In genomic region chr13:46152627-46153328, GRCh38 we compare ENCODE assay signal across 30 cellular contexts. TPM values are rescaled to one million over a fixed set of nuclear protein-coding genes. Genes with fewer than 3 reads are reported as not detected.
DNase-seq lines count a peak whose midpoint lies in the region; ATAC-seq and TF ChIP-seq lines count a peak whose summit lies in the region.
"Had no signal": no experiment of that assay in that cellular context is flagged by ENCODE, and none has a peak within 500 bp of the region (broad histone marks: within the 10 kb centered on the region; RNA-seq: fewer than 3 reads in every experiment).

No MANE protein-coding gene starts in this region.

- H2AFZ ChIP-seq in OCI-LY3 (ENCODE audit: low read depth, low read length) = no peak overlapping the region

- H3K27me3 ChIP-seq in OCI-LY3 (ENCODE audit: low read depth, low read length) = no peaks in the 10 kb centered on the region
- H3K27me3 ChIP-seq: BLaER1, gastroesophageal sphincter, right atrium auricular region, SJCRH30 had no signal

- H3K79me2 ChIP-seq in OCI-LY3 (ENCODE audit: low read length) = peaks cover 99% of the 10 kb centered on the region

- no peaks in the 10 kb centered on the region for H3K4me1 ChIP-seq in OCI-LY3 (ENCODE audit: low read length)
- H3K4me1 ChIP-seq: BLaER1, esophagus squamous epithelium, gastroesophageal sphincter, right atrium auricular region, SJCRH30 had no signal

- POLR2A ChIA-PET in activated naive CD8-positive, alpha-beta T cell treated with anti-CD3 and anti-CD28 coated beads, Interleukin-2, amount 10 ng/mL, durations not matched to agents 7 days and 5 days (lab: Charles Lee) = no interaction called here

- CTCF ChIA-PET in activated CD8-positive, alpha-beta memory T cell treated with anti-CD3 and anti-CD28 coated beads, Interleukin-2, amount 10 ng/mL, durations not matched to agents 7 days and 5 days (lab: Charles Lee) = interaction anchor here (1.6 kb wide), 1 partner anchor 11 kb away, joined by 5 read pairs; no protein-coding TSS in a partner anchor

- no peaks in the 10 kb centered on the region for H3K27me3 Mint-ChIP-seq in activated CD8-positive, alpha-beta memory T cell treated with anti-CD3 and anti-CD28 coated beads, Interleukin-2, amount 10 ng/mL, durations not matched to agents 7 days and 5 days
- no peaks in the 10 kb centered on the region for H3K27me3 Mint-ChIP-seq in activated naive CD8-positive, alpha-beta T cell treated with anti-CD3 and anti-CD28 coated beads, Interleukin-2, amount 10 ng/mL, durations not matched to agents 7 days and 5 days

- TF ChIP-seq CTCF in OCI-LY3 (IDR thresholded peaks at IDR 0.05; ENCODE audit: low read depth, low read length) = no peak

- peaks cover 91% of the 10 kb centered on the region for H3K36me3 ChIP-seq in OCI-LY3 (replicated peaks; ENCODE audit: low read depth, low read length)
- H3K36me3 ChIP-seq: esophagus squamous epithelium, gastroesophageal sphincter, right atrium auricular region, SJCRH30, WERI-Rb-1 had no signal

- no peak overlapping the region for H3K4me3 Mint-ChIP-seq in activated CD8-positive, alpha-beta memory T cell treated with anti-CD3 and anti-CD28 coated beads, Interleukin-2, amount 10 ng/mL, durations not matched to agents 7 days and 5 days
- H3K4me3 Mint-ChIP-seq in activated naive CD8-positive, alpha-beta T cell treated with anti-CD3 and anti-CD28 coated beads, Interleukin-2, amount 10 ng/mL, durations not matched to agents 7 days and 5 days = no peak overlapping the region
- peak overlapping the region; percentile 12 for H3K4me3 Mint-ChIP-seq in stimulated activated effector memory CD8-positive, alpha-beta T cell treated with anti-CD3 and anti-CD28 coated beads, Interleukin-12 subunit alpha, Interleukin-12 subunit beta, amount 100 ng/mL, for 72 hours

- H3K9me3 ChIP-seq in OCI-LY3 (ENCODE audit: insufficient read depth, low read length) = no peaks in the 10 kb centered on the region
- H3K9me3 ChIP-seq: A549, BLaER1, esophagus squamous epithelium, gastroesophageal sphincter, right atrium auricular region, SJCRH30 had no signal

- peaks cover 38% of the 10 kb centered on the region for H3K4me1 Mint-ChIP-seq in activated CD8-positive, alpha-beta memory T cell treated with anti-CD3 and anti-CD28 coated beads, Interleukin-2, amount 10 ng/mL, durations not matched to agents 7 days and 5 days
- H3K4me1 Mint-ChIP-seq in activated naive CD8-positive, alpha-beta T cell treated with anti-CD3 and anti-CD28 coated beads, Interleukin-2, amount 10 ng/mL, durations not matched to agents 7 days and 5 days = peaks cover 35% of the 10 kb centered on the region
- H3K4me1 Mint-ChIP-seq in stimulated activated effector memory CD8-positive, alpha-beta T cell treated with anti-CD3 and anti-CD28 coated beads, Interleukin-12 subunit alpha, Interleukin-12 subunit beta, amount 100 ng/mL, for 72 hours = peaks cover 59% of the 10 kb centered on the region

- H3K4me2 ChIP-seq in OCI-LY3 (ENCODE audit: low read length) = no peak overlapping the region
- H3K4me2 ChIP-seq: A549, BLaER1 had no signal

- DNase-seq in activated CD8-positive, alpha-beta memory T cell treated with anti-CD3 and anti-CD28 coated beads, Interleukin-2, amount 10 ng/mL, durations not matched to agents 7 days and 5 days = no peak
- DNase-seq in activated CD8-positive, alpha-beta memory T cell treated with anti-CD3 and anti-CD28 coated beads for 24 hours = no peak
- no peak for DNase-seq in activated naive CD8-positive, alpha-beta T cell treated with anti-CD3 and anti-CD28 coated beads, Interleukin-2, amount 10 ng/mL, durations not matched to agents 7 days and 5 days
- DNase-seq in stimulated activated effector memory CD8-positive, alpha-beta T cell treated with anti-CD3 and anti-CD28 coated beads, Interleukin-12 subunit alpha, Interleukin-12 subunit beta, amount 100 ng/mL, for 72 hours (ENCODE audit: low spot score in 2 of 2) = no peak
- no peak for DNase-seq in NCI-H2029 (lab: John Stamatoyannopoulos, UW)
- DNase-seq: activated gamma-delta T cell; effector CD4-positive, alpha-beta T cell; esophagus squamous epithelium; kidney; mammary epithelial cell; MV-4-11; NCI-H1930; NCI-H345; SJCRH30; T-helper 2 cell; WERI-Rb-1 had no signal

- no peak overlapping the region for H3K4me3 ChIP-seq in OCI-LY3 (ENCODE audit: low read length)
- H3K4me3 ChIP-seq: A549, BLaER1, esophagus squamous epithelium, gastroesophageal sphincter, K562, right atrium auricular region, SJCRH30 had no signal

- no peak overlapping the region for H3K9ac ChIP-seq in OCI-LY3 (ENCODE audit: low read length)
- H3K9ac ChIP-seq: BLaER1 had no signal

- peak overlapping the region; percentile 10; the same call in 1 of the 2 replicates for H3K27ac ChIP-seq in OCI-LY3 (ENCODE audit: low read length)
- H3K27ac ChIP-seq: A549, BLaER1, esophagus squamous epithelium, gastroesophageal sphincter, right atrium auricular region, SJCRH30, WERI-Rb-1 had no signal

- no peaks in the 10 kb centered on the region for H3K9me3 Mint-ChIP-seq in activated CD8-positive, alpha-beta memory T cell treated with anti-CD3 and anti-CD28 coated beads, Interleukin-2, amount 10 ng/mL, durations not matched to agents 7 days and 5 days (ENCODE audit: low read depth)
- H3K9me3 Mint-ChIP-seq in activated naive CD8-positive, alpha-beta T cell treated with anti-CD3 and anti-CD28 coated beads, Interleukin-2, amount 10 ng/mL, durations not matched to agents 7 days and 5 days = no peaks in the 10 kb centered on the region
- no peaks in the 10 kb centered on the region for H3K9me3 Mint-ChIP-seq in stimulated activated effector memory CD8-positive, alpha-beta T cell treated with anti-CD3 and anti-CD28 coated beads, Interleukin-12 subunit alpha, Interleukin-12 subunit beta, amount 100 ng/mL, for 72 hours

- H3K27ac Mint-ChIP-seq in activated CD8-positive, alpha-beta memory T cell treated with anti-CD3 and anti-CD28 coated beads, Interleukin-2, amount 10 ng/mL, durations not matched to agents 7 days and 5 days = peak overlapping the region; percentile 38
- H3K27ac Mint-ChIP-seq in activated naive CD8-positive, alpha-beta T cell treated with anti-CD3 and anti-CD28 coated beads, Interleukin-2, amount 10 ng/mL, durations not matched to agents 7 days and 5 days = peak overlapping the region; percentile 56
- peak overlapping the region; percentile 95 for H3K27ac Mint-ChIP-seq in stimulated activated effector memory CD8-positive, alpha-beta T cell treated with anti-CD3 and anti-CD28 coated beads, Interleukin-12 subunit alpha, Interleukin-12 subunit beta, amount 100 ng/mL, for 72 hours

- H3K36me3 Mint-ChIP-seq in activated CD8-positive, alpha-beta memory T cell treated with anti-CD3 and anti-CD28 coated beads, Interleukin-2, amount 10 ng/mL, durations not matched to agents 7 days and 5 days = peaks cover 80% of the 10 kb centered on the region
- H3K36me3 Mint-ChIP-seq in activated naive CD8-positive, alpha-beta T cell treated with anti-CD3 and anti-CD28 coated beads, Interleukin-2, amount 10 ng/mL, durations not matched to agents 7 days and 5 days = peaks cover 56% of the 10 kb centered on the region
- peaks cover 100% of the 10 kb centered on the region for H3K36me3 Mint-ChIP-seq in stimulated activated effector memory CD8-positive, alpha-beta T cell treated with anti-CD3 and anti-CD28 coated beads, Interleukin-12 subunit alpha, Interleukin-12 subunit beta, amount 100 ng/mL, for 72 hours

- no peak for ATAC-seq in activated CD8-positive, alpha-beta memory T cell treated with anti-CD3 and anti-CD28 coated beads, Interleukin-2, amount 10 ng/mL, durations not matched to agents 7 days and 5 days
- no peak for ATAC-seq in activated naive CD8-positive, alpha-beta T cell treated with anti-CD3 and anti-CD28 coated beads, Interleukin-2, amount 10 ng/mL, durations not matched to agents 7 days and 5 days (ENCODE audit: low read depth)
- ATAC-seq in stimulated activated effector memory CD8-positive, alpha-beta T cell treated with anti-CD3 and anti-CD28 coated beads, Interleukin-12 subunit alpha, Interleukin-12 subunit beta, amount 100 ng/mL, for 72 hours = peak; percentile 84
- no peak for ATAC-seq in HG02798 (IDR thresholded peaks at IDR 0.05; ENCODE audit: poor library complexity, unreplicated experiment)
- ATAC-seq in esophagus mucosa = no peak
- ATAC-seq: A549, gastroesophageal sphincter, K562, Panc1 had no signal

- peaks cover 93% of the 10 kb centered on the region for H4K20me1 ChIP-seq in OCI-LY3 (ENCODE audit: insufficient read depth, low read length)
- H4K20me1 ChIP-seq: BLaER1 had no signal

RNA-seq across cellular contexts. Expression of gene LCP1, which starts 29.2 kb away (rescaled TPM):
- 1,000 to 10,000 TPM in 1 of 2 experiments, 100 to 1,000 TPM in 1; 923 to 1,101 TPM for total RNA-seq in activated CD8-positive, alpha-beta memory T cell treated with anti-CD3 and anti-CD28 coated beads, Interleukin-2, amount 10 ng/mL, durations not matched to agents 7 days and 5 days
- total RNA-seq in activated naive CD8-positive, alpha-beta T cell treated with anti-CD3 and anti-CD28 coated beads, Interleukin-2, amount 10 ng/mL, durations not matched to agents 7 days and 5 days = 1,000 to 10,000 TPM in 1 of 2 experiments, 100 to 1,000 TPM in 1; 965 to 1,009 TPM
- 5.3 TPM for total RNA-seq in esophagus mucosa
- total RNA-seq: G401, osteocyte, SJCRH30 had no signal

RNA-seq across cellular contexts. Expression of gene CPB2, which starts 47.9 kb away (rescaled TPM):
- not detected for total RNA-seq in activated CD8-positive, alpha-beta memory T cell treated with anti-CD3 and anti-CD28 coated beads, Interleukin-2, amount 10 ng/mL, durations not matched to agents 7 days and 5 days
- total RNA-seq in activated naive CD8-positive, alpha-beta T cell treated with anti-CD3 and anti-CD28 coated beads, Interleukin-2, amount 10 ng/mL, durations not matched to agents 7 days and 5 days = not detected
- not detected for total RNA-seq in esophagus mucosa
- total RNA-seq: chondrocyte, esophagus squamous epithelium, G401, gastroesophageal sphincter, H4, kidney, mammary epithelial cell, osteocyte, right atrium auricular region, SJCRH30, temporal lobe had no signal

RNA-seq across cellular contexts. Expression of gene LRRC63, which starts 59.0 kb away (rescaled TPM):
- 1 to 10 TPM; 1.5 to 2.1 TPM for total RNA-seq in activated CD8-positive, alpha-beta memory T cell treated with anti-CD3 and anti-CD28 coated beads, Interleukin-2, amount 10 ng/mL, durations not matched to agents 7 days and 5 days
- total RNA-seq in activated naive CD8-positive, alpha-beta T cell treated with anti-CD3 and anti-CD28 coated beads, Interleukin-2, amount 10 ng/mL, durations not matched to agents 7 days and 5 days = 1 to 10 TPM; 1.5 to 1.6 TPM
- total RNA-seq in esophagus mucosa = not detected
- total RNA-seq: esophagus squamous epithelium, G401, gastroesophageal sphincter, H4, mammary epithelial cell, osteocyte, right atrium auricular region had no signal

Comparison
In these comparisons a context has a peak if more than half of its experiments do, and no peak if none do; other contexts are left out.
1. H3K27ac Mint-ChIP-seq: peak in every context shown above with its lines; median percentile 95 in stimulated activated effector memory CD8-positive, alpha-beta T cell treated with anti-CD3 and anti-CD28 coated beads, Interleukin-12 subunit alpha, Interleukin-12 subunit beta, amount 100 ng/mL, for 72 hours; 56 in activated naive CD8-positive, alpha-beta T cell treated with anti-CD3 and anti-CD28 coated beads, Interleukin-2, amount 10 ng/mL, durations not matched to agents 7 days and 5 days; 38 in activated CD8-positive, alpha-beta memory T cell treated with anti-CD3 and anti-CD28 coated beads, Interleukin-2, amount 10 ng/mL, durations not matched to agents 7 days and 5 days.
2. RNA of gene LCP1, which starts 29.2 kb away (total RNA-seq): 923 to 1,101 TPM in activated CD8-positive, alpha-beta memory T cell treated with anti-CD3 and anti-CD28 coated beads, Interleukin-2, amount 10 ng/mL, durations not matched to agents 7 days and 5 days and 965 to 1,009 TPM in activated naive CD8-positive, alpha-beta T cell treated with anti-CD3 and anti-CD28 coated beads, Interleukin-2, amount 10 ng/mL, durations not matched to agents 7 days and 5 days; 5.3 TPM in esophagus mucosa (single experiment); every median in the first group is over 100 times any median in the second.